Comparison of ENCODE assay signal across 24 cellular contexts in genomic region chr2:12107849-12108420, GRCh38.
DNase-seq lines count a peak whose midpoint lies in the region; ATAC-seq and TF ChIP-seq lines count a peak whose summit lies in the region.
"Had no signal": no experiment of that assay in that cellular context is flagged by ENCODE, and none has a peak within 500 bp of the region (broad histone marks: within the 10 kb centered on the region; RNA-seq: fewer than 3 reads in every experiment).

No MANE protein-coding gene starts in this region.

- H3K4me3 Mint-ChIP-seq in CD4-positive, alpha-beta T cell, result no peak overlapping the region
- H3K4me3 Mint-ChIP-seq: activated CD4-positive, alpha-beta T cell treated with anti-CD3 and anti-CD28 coated beads, Interleukin-2, amount 10 ng/mL, durations not matched to agents 7 days and 5 days; T-helper 1 cell treated with Interleukin-12 subunit alpha and Interleukin-12 subunit beta and Interleukin-4 antibody, amounts not matched to agents 30 μg/mL and 1 μg/mL, for 36 hours had no signal

- H3K27me3 ChIP-seq in CD4-positive, alpha-beta T cell (ENCODE audit: control insufficient read depth, insufficient read depth, low read length), result no peaks in the 10 kb centered on the region
- H3K27me3 ChIP-seq in MG63 (no peaks in the 10 kb centered on the region), neuronal stem cell (ENCODE audit: control insufficient read depth in 3 of 3, insufficient read depth in 3 of 3, low read depth in 1 of 3, low read length in 3 of 3) (no peaks in the 10 kb centered on the region)
- H3K27me3 ChIP-seq: gastrocnemius medialis, tibial artery had no signal

- no peak for ATAC-seq in CD4-positive, alpha-beta T cell (ENCODE audit: poor library complexity)
- ATAC-seq in HG03025 (IDR thresholded peaks at IDR 0.05; ENCODE audit: low FRiP score, unreplicated experiment), result no peak
- ATAC-seq: gastrocnemius medialis, GM12878 had no signal

- no peak overlapping the region for H2BK12ac ChIP-seq in neuronal stem cell (ENCODE audit: low read length)

- POLR2A ChIA-PET in CD4-positive, alpha-beta T cell (lab: Charles Lee), result interaction anchor here (1.3 kb wide), 1 partner anchor 63 kb away, joined by 4 read pairs; no protein-coding TSS in a partner anchor

- no peaks in the 10 kb centered on the region for H3K27me3 Mint-ChIP-seq in CD4-positive, alpha-beta T cell
- H3K27me3 Mint-ChIP-seq: activated CD4-positive, alpha-beta T cell treated with anti-CD3 and anti-CD28 coated beads, Interleukin-2, amount 10 ng/mL, durations not matched to agents 7 days and 5 days had no signal

- no peak overlapping the region for H4K91ac ChIP-seq in neuronal stem cell (ENCODE audit: low read depth, low read length, poor library complexity)

- no peaks in the 10 kb centered on the region for H3K79me1 ChIP-seq in neuronal stem cell (ENCODE audit: low read depth, low read length)

- no peaks in the 10 kb centered on the region for H3K9me3 Mint-ChIP-seq in CD4-positive, alpha-beta T cell
- H3K9me3 Mint-ChIP-seq: activated CD4-positive, alpha-beta T cell treated with anti-CD3 and anti-CD28 coated beads, Interleukin-2, amount 10 ng/mL, durations not matched to agents 7 days and 5 days; T-helper 1 cell treated with Interleukin-12 subunit alpha and Interleukin-12 subunit beta and Interleukin-4 antibody, amounts not matched to agents 30 μg/mL and 1 μg/mL, for 36 hours had no signal

- peak overlapping the region; percentile 37 for H2AFZ ChIP-seq in neuronal stem cell (ENCODE audit: low read length)
- H2AFZ ChIP-seq: parathyroid adenoma had no signal

- no peak overlapping the region for H2BK120ac ChIP-seq in neuronal stem cell (ENCODE audit: low read depth, low read length)

- no peaks in the 10 kb centered on the region for H3K9me3 ChIP-seq in CD4-positive, alpha-beta T cell (ENCODE audit: control insufficient read depth, low read length)
- H3K9me3 ChIP-seq in MG63 (no peaks in the 10 kb centered on the region), neuronal stem cell (replicated peaks in 1 of 2; ENCODE audit: control insufficient read depth in 2 of 2, insufficient read depth in 1 of 2, low read depth in 1 of 2, low read length in 2 of 2) (peaks cover 0 to 3% of the 10 kb centered on the region in 2 donors)
- H3K9me3 ChIP-seq: gastrocnemius medialis, tibial artery had no signal

- peak overlapping the region; percentile 44 for H3K27ac Mint-ChIP-seq in CD4-positive, alpha-beta T cell
- H3K27ac Mint-ChIP-seq: activated CD4-positive, alpha-beta T cell treated with anti-CD3 and anti-CD28 coated beads, Interleukin-2, amount 10 ng/mL, durations not matched to agents 7 days and 5 days; T-helper 1 cell treated with Interleukin-12 subunit alpha and Interleukin-12 subunit beta and Interleukin-4 antibody, amounts not matched to agents 30 μg/mL and 1 μg/mL, for 36 hours had no signal

- H3K27ac ChIP-seq in CD4-positive, alpha-beta T cell (ENCODE audit: low read depth, low read length), result no peak overlapping the region
- H3K27ac ChIP-seq in neuronal stem cell (replicated peaks; ENCODE audit: low read length), result no peak overlapping the region
- H3K27ac ChIP-seq: gastrocnemius medialis, parathyroid adenoma, skin epidermis, tibial artery had no signal

- H3K23ac ChIP-seq in neuronal stem cell (ENCODE audit: low read depth, low read length, poor library complexity), result no peak overlapping the region

- TF ChIP-seq CTCF in CD4-positive, alpha-beta T cell (IDR thresholded peaks at IDR 0.05), result no peak
- TF ChIP-seq CTCF in choroid plexus epithelial cell (conservative IDR thresholded peaks at IDR 0.05; ENCODE audit: low read depth, low read length), result no peak

- peak overlapping the region; percentile 33 for H2AK5ac ChIP-seq in neuronal stem cell (ENCODE audit: low read depth, low read length)

- CTCF ChIA-PET in CD4-positive, alpha-beta T cell (lab: Charles Lee), result no interaction called here

- WGBS in neuronal stem cell (ENCODE audit: extremely low coverage in 2 of 2, insufficient read length in 2 of 2, insufficient replicate concordance in 1 of 2), 2 donors, result no CpG with 5 or more reads among the region's 6 CpGs

- peaks cover 52% of the 10 kb centered on the region for H3K4me1 Mint-ChIP-seq in CD4-positive, alpha-beta T cell (ENCODE audit: low read depth)

- no peak overlapping the region for H3K4ac ChIP-seq in neuronal stem cell (ENCODE audit: low read length)

- H3K4me1 ChIP-seq in neuronal stem cell (ENCODE audit: control insufficient read depth in 2 of 2, insufficient read depth in 1 of 2, low read depth in 1 of 2, low read length in 2 of 2), result peaks cover 4 to 5% of the 10 kb centered on the region in 2 donors
- H3K4me1 ChIP-seq: gastrocnemius medialis, tibial artery had no signal

- H4K8ac ChIP-seq in neuronal stem cell (ENCODE audit: low read depth, low read length), result no peak overlapping the region

- H3K14ac ChIP-seq in neuronal stem cell (ENCODE audit: low read length), result no peak overlapping the region

- H3K36me3 ChIP-seq in MG63 (no peaks in the 10 kb centered on the region), neuronal stem cell (replicated peaks in 1 of 2; ENCODE audit: control insufficient read depth in 2 of 2, insufficient read depth in 2 of 2, low read length in 2 of 2) (no peaks in the 10 kb centered on the region)
- H3K36me3 ChIP-seq: gastrocnemius medialis, tibial artery had no signal

- H2BK15ac ChIP-seq in neuronal stem cell (ENCODE audit: low read length), result no peak overlapping the region

- no peak overlapping the region for H2BK5ac ChIP-seq in neuronal stem cell (ENCODE audit: low read length)

- H3K36me3 Mint-ChIP-seq in CD4-positive, alpha-beta T cell (ENCODE audit: low read depth), result no peaks in the 10 kb centered on the region
- H3K36me3 Mint-ChIP-seq: CD4-positive, CD25-positive, alpha-beta regulatory T cell had no signal

- intact Hi-C loops in CD4-positive, alpha-beta T cell (cut with DNase I, micrococcal nuclease), result no loop called here

- H3K4me3 ChIP-seq in MG63 (no peak overlapping the region), choroid plexus epithelial cell (ENCODE audit: low read depth, low read length) (no peak overlapping the region), neuronal stem cell (ENCODE audit: low read length in 2 of 2) (no peak overlapping the region)
- H3K4me3 ChIP-seq: gastrocnemius medialis, GM12878, skin epidermis, tibial artery had no signal

- H3K4me2 ChIP-seq in neuronal stem cell (ENCODE audit: insufficient read depth, low read length, poor library complexity, severe bottlenecking), result no peak overlapping the region

- H3K9ac ChIP-seq in neuronal stem cell (ENCODE audit: low read depth, low read length, poor library complexity), result no peak overlapping the region
- H3K9ac ChIP-seq: parathyroid adenoma had no signal

- no peak overlapping the region for H3K18ac ChIP-seq in neuronal stem cell (ENCODE audit: low read length)

- no peak for DNase-seq in CD4-positive, alpha-beta T cell
- DNase-seq in MG63 (peak; percentile 60), choroid plexus epithelial cell (ENCODE audit: low read depth) (peak; percentile 83), neuronal stem cell (ENCODE audit: low spot score) (no peak), SIG-M5 treated with dmso at 0.1 percent for 504 hours (lab: John Stamatoyannopoulos, UW; ENCODE audit: unreplicated experiment) (no peak), pons (ENCODE audit: low spot score) (no peak), T-helper 1 cell (no peak)
- DNase-seq: activated CD4-positive, alpha-beta T cell treated with anti-CD3 and anti-CD28 coated beads, Interleukin-2, amount 10 ng/mL, durations not matched to agents 7 days and 5 days; activated effector memory CD4-positive, alpha-beta T cell treated with anti-CD3 and anti-CD28 coated beads, Interleukin-2, amount 50 U/mL, for 16 hours; CD4-positive, CD25-positive, alpha-beta regulatory T cell; DMS53; gastrocnemius medialis; KG1; kidney glomerular epithelial cell; mammary epithelial cell; NCI-H1048; NCI-H2081; stimulated activated naive CD4-positive, alpha-beta T cell; tibial artery had no signal

Comparison
In these comparisons a context has a peak if more than half of its experiments do, and no peak if none do; other contexts are left out.
1. DNase-seq: peak in MG63 (single experiment) and choroid plexus epithelial cell (single experiment); none in CD4-positive, alpha-beta T cell (0 of 10), neuronal stem cell (single experiment), SIG-M5 treated with dmso at 0.1 percent for 504 hours (single experiment), pons (single experiment) and T-helper 1 cell (0 of 5).